ENCODE assay signal across 1 cellular context in genomic region chr11:353315-353857, GRCh38.
TF ChIP-seq lines count a peak whose summit lies in the region.

No MANE protein-coding gene starts in this region.

TF ChIP-seq in HepG2, 621 proteins besides CTCF, POLR2A, EP300 and RAD21 (continued from another document and continues in another):
- TF ChIP-seq PRDM4 (CRISPR knock-in tag; IDR thresholded peaks at IDR 0.05; ENCODE audit: borderline replicate concordance) (no peak), TMF1 (CRISPR knock-in tag; IDR thresholded peaks at IDR 0.05; ENCODE audit: low read depth) (no peak), KAT2B (IDR thresholded peaks at IDR 0.05; ENCODE audit: borderline replicate concordance, low read depth, low read length) (no peak), AGO1 (IDR thresholded peaks at IDR 0.05; ENCODE audit: low read depth, low read length, poor library complexity, severe bottlenecking) (no peak), MZF1 (CRISPR knock-in tag; IDR thresholded peaks at IDR 0.05; ENCODE audit: borderline replicate concordance) (no peak), ZNF709 (CRISPR knock-in tag; IDR thresholded peaks at IDR 0.05) (no peak; the same call in 1 of the 2 replicates), PCBP2 (optimal IDR thresholded peaks at IDR 0.05; ENCODE audit: low read depth, low read length, poor library complexity, severe bottlenecking) (no peak), SMARCE1 (IDR thresholded peaks at IDR 0.05; ENCODE audit: borderline replicate concordance) (no peak), ZNF776 (CRISPR knock-in tag; IDR thresholded peaks at IDR 0.05) (no peak), RCOR2 (CRISPR knock-in tag; IDR thresholded peaks at IDR 0.05) (0 out of 2 replicates have a peak, but pooled peaks have one; percentile 21), ZNF414 (CRISPR knock-in tag; IDR thresholded peaks at IDR 0.05) (0 out of 2 replicates have a peak, but pooled peaks have one; percentile 42), FOXP4 (CRISPR knock-in tag; IDR thresholded peaks at IDR 0.05) (peak; percentile 52; the same call in 1 of the 2 replicates), FOXK2 (IDR thresholded peaks at IDR 0.05) (no peak), ZNF143 (CRISPR knock-in tag; IDR thresholded peaks at IDR 0.05) (no peak), CENPBD1 (CRISPR knock-in tag; IDR thresholded peaks at IDR 0.05; ENCODE audit: borderline replicate concordance, low read depth) (no peak), AKNA (CRISPR knock-in tag; IDR thresholded peaks at IDR 0.05; ENCODE audit: borderline replicate concordance) (no peak), FIP1L1 (IDR thresholded peaks at IDR 0.05; ENCODE audit: borderline replicate concordance, insufficient read depth, low read depth, low read length) (no peak), KDM4B (CRISPR knock-in tag; IDR thresholded peaks at IDR 0.05) (peak; percentile 79; the same call in 1 of the 2 replicates), MIER3 (CRISPR knock-in tag; IDR thresholded peaks at IDR 0.05; ENCODE audit: borderline replicate concordance) (no peak; the same call in 1 of the 2 replicates), ZBTB43 (CRISPR knock-in tag; conservative IDR thresholded peaks at IDR 0.05) (no peak), ZNF761 (CRISPR knock-in tag; conservative IDR thresholded peaks at IDR 0.05) (no peak), ZNF460 (CRISPR knock-in tag; IDR thresholded peaks at IDR 0.05; ENCODE audit: borderline replicate concordance) (no peak), ZNF468 (CRISPR knock-in tag; IDR thresholded peaks at IDR 0.05) (no peak), MXD4 (CRISPR knock-in tag; IDR thresholded peaks at IDR 0.05) (peak; percentile 46; the same call in 1 of the 2 replicates), CCDC6 (CRISPR knock-in tag; IDR thresholded peaks at IDR 0.05) (peak; percentile 77; the same call in 1 of the 2 replicates), ZNF549 (CRISPR knock-in tag; IDR thresholded peaks at IDR 0.05) (no peak), MXD1 (CRISPR knock-in tag; IDR thresholded peaks at IDR 0.05) (0 out of 2 replicates have a peak, but pooled peaks have one; percentile 50), ZNF180 (CRISPR knock-in tag; IDR thresholded peaks at IDR 0.05; ENCODE audit: borderline replicate concordance, low read depth) (no peak), ZNF292 (CRISPR knock-in tag; IDR thresholded peaks at IDR 0.05; ENCODE audit: borderline replicate concordance, low read depth) (peak; percentile 32; the same call in 1 of the 2 replicates), ZFP1 (CRISPR knock-in tag; IDR thresholded peaks at IDR 0.05) (0 out of 2 replicates have a peak, but pooled peaks have one; percentile 28), IRX3 (CRISPR knock-in tag; IDR thresholded peaks at IDR 0.05; ENCODE audit: borderline replicate concordance, low read depth) (no peak), ZNF609 (CRISPR knock-in tag; IDR thresholded peaks at IDR 0.05; ENCODE audit: borderline replicate concordance) (peak; percentile 55; the same call in 1 of the 2 replicates), MXI1 (IDR thresholded peaks at IDR 0.05; ENCODE audit: borderline replicate concordance, low read depth, low read length) (peak; percentile 75; the same call in 1 of the 3 replicates), RFX1 (IDR thresholded peaks at IDR 0.05) (no peak), KAT7 (CRISPR knock-in tag; IDR thresholded peaks at IDR 0.05; ENCODE audit: borderline replicate concordance) (no peak), RBM22 (optimal IDR thresholded peaks at IDR 0.05; ENCODE audit: low read length) (no peak), ZNF512 (CRISPR knock-in tag; IDR thresholded peaks at IDR 0.05) (no peak), SYNCRIP (IDR thresholded peaks at IDR 0.05; ENCODE audit: insufficient read depth, low read depth, low read length) (no peak), CHD2 (IDR thresholded peaks at IDR 0.05; ENCODE audit: low read depth, low read length) (no peak), ZNF282 (IDR thresholded peaks at IDR 0.05; ENCODE audit: partially characterized antibody) (no peak), TSC22D2 (CRISPR knock-in tag; IDR thresholded peaks at IDR 0.05; ENCODE audit: borderline replicate concordance) (no peak), ZNF672 (CRISPR knock-in tag; IDR thresholded peaks at IDR 0.05) (no peak)
